In genomic region chr2:130837175-130837810, GRCh38 we compare ENCODE assay signal across 12 cellular contexts. TPM values are rescaled to one million over a fixed set of nuclear protein-coding genes. Genes with fewer than 3 reads are reported as not detected.
DNase-seq lines count a peak whose midpoint lies in the region; ATAC-seq, FAIRE-seq and TF ChIP-seq lines count a peak whose summit lies in the region.
"Had no signal": no experiment of that assay in that cellular context is flagged by ENCODE, and none has a peak within 500 bp of the region (broad histone marks: within the 10 kb centered on the region; RNA-seq: fewer than 3 reads in every experiment).

No MANE protein-coding gene starts in this region.

- 58% methylated on average over 12 of the region's 53 CpGs for WGBS in A549 (ENCODE audit: missing lambda C conversion rate)
- WGBS in mesenchymal stem cell: 5% methylated on average over 45 of the region's 53 CpGs

- H2AK5ac ChIP-seq in mesenchymal stem cell (ENCODE audit: low read length, severe bottlenecking): no peak overlapping the region

- ATAC-seq in A549: peak; percentile 28 to 61
- no peak for ATAC-seq in GM21825 (IDR thresholded peaks at IDR 0.05; ENCODE audit: unreplicated experiment)
- ATAC-seq in HG02870 (IDR thresholded peaks at IDR 0.05; ENCODE audit: unreplicated experiment): no peak
- ATAC-seq: sciatic nerve had no signal

- CTCF ChIA-PET in A549 (lab: Yijun Ruan, JAX) (interaction anchor here (0.8 to 1.4 kb wide), 4 partner anchors 10 to 83 kb away, joined by 3 to 9 read pairs (median 3); no protein-coding TSS in a partner anchor), HEK293 (lab: Yijun Ruan, JAX) (interaction anchor here (1.2 kb wide), 1 partner anchor 40 kb away, joined by 4 read pairs; no protein-coding TSS in a partner anchor)

- H3K14ac ChIP-seq in mesenchymal stem cell (ENCODE audit: low read length in 2 of 2): no peak overlapping the region

- no peak overlapping the region for H3K4ac ChIP-seq in mesenchymal stem cell (ENCODE audit: low read depth in 1 of 2, low read length in 2 of 2)

- POLR2A ChIA-PET in A549 (lab: Yijun Ruan, JAX) (interaction anchor here (1.5 kb wide), 1 partner anchor 13 kb away, joined by 3 read pairs; no protein-coding TSS in a partner anchor), HEK293 (lab: Yijun Ruan, JAX) (no interaction called here)

- H3K9me3 ChIP-seq in A549 (no peaks in the 10 kb centered on the region), HEK293 (ENCODE audit: control insufficient read depth, insufficient read depth, low read depth, low read length) (no peaks in the 10 kb centered on the region), mesenchymal stem cell (ENCODE audit: control insufficient read depth, low read length) (no peaks in the 10 kb centered on the region), SJCRH30 (replicated peaks) (no peaks in the 10 kb centered on the region)

- DNase-seq in A549 (ENCODE audit: low read depth in 1 of 2, low spot score in 1 of 2) (no peak), mesenchymal stem cell (no peak), hippocampal formation (lab: John Stamatoyannopoulos, UW) (no peak), SJCRH30 (no peak)
- DNase-seq: COR-L47; stimulated activated naive CD4-positive, alpha-beta T cell treated with Interleukin-2 at 50 U/mL for 16 hours had no signal

- no peak for TF ChIP-seq EP300 in A549 (IDR thresholded peaks at IDR 0.05)

- H2BK5ac ChIP-seq in mesenchymal stem cell (ENCODE audit: low read depth, low read length, poor library complexity, severe bottlenecking): no peak overlapping the region

- no peak for TF ChIP-seq POLR2A in A549 (IDR thresholded peaks at IDR 0.05; ENCODE audit: low read length)

- no peak overlapping the region for H3K23ac ChIP-seq in mesenchymal stem cell (ENCODE audit: low read length in 2 of 2)

- H3K18ac ChIP-seq in mesenchymal stem cell (ENCODE audit: low read depth in 1 of 2, low read length in 2 of 2): no peak overlapping the region

- no peak overlapping the region for H2BK15ac ChIP-seq in mesenchymal stem cell (ENCODE audit: low read depth, poor library complexity, severe bottlenecking)

- H3K4me3 ChIP-seq in A549: peak overlapping the region; percentile 61
- peak overlapping the region; percentile 41 for H3K4me3 ChIP-seq in HEK293 (ENCODE audit: low read depth, low read length)
- peak overlapping the region; percentile 37 to 54 for H3K4me3 ChIP-seq in mesenchymal stem cell (ENCODE audit: insufficient read depth in 1 of 2, low read depth in 1 of 2, low read length in 2 of 2)
- H3K4me3 ChIP-seq in SJCRH30: no peak overlapping the region

- no peak overlapping the region for H2AFZ ChIP-seq in mesenchymal stem cell (ENCODE audit: low read depth, low read length)

- H3K4me1 ChIP-seq in A549 (peaks cover 7% of the 10 kb centered on the region; the same call in 1 of the 3 replicates), HEK293 (ENCODE audit: control insufficient read depth, insufficient read depth, low read length) (no peaks in the 10 kb centered on the region), mesenchymal stem cell (ENCODE audit: control insufficient read depth, insufficient read depth, low read depth, low read length) (peaks cover 19% of the 10 kb centered on the region), SJCRH30 (peaks cover 3% of the 10 kb centered on the region; the same call in 1 of the 2 replicates)

- no peak for FAIRE-seq in A549 (lab: Jason Lieb, UNC)
- FAIRE-seq: RCC 7860 had no signal

- H2BK12ac ChIP-seq in mesenchymal stem cell (ENCODE audit: low read length in 2 of 2): no peak overlapping the region

- no peak for TF ChIP-seq RAD21 in A549 (conservative IDR thresholded peaks at IDR 0.05 in 1 of 2, IDR thresholded peaks at IDR 0.05 in 1 of 2)

- H2BK120ac ChIP-seq in mesenchymal stem cell (ENCODE audit: low read depth, low read length): no peak overlapping the region

- H3K36me3 ChIP-seq in HEK293 (ENCODE audit: control insufficient read depth in 2 of 2, insufficient read depth in 1 of 2, low read length in 2 of 2) (no peaks in the 10 kb centered on the region), mesenchymal stem cell (ENCODE audit: control insufficient read depth in 1 of 2, insufficient read depth in 2 of 2, low read depth in 1 of 2, low read length in 2 of 2) (no peaks in the 10 kb centered on the region), SJCRH30 (no peaks in the 10 kb centered on the region)

- H3K9ac ChIP-seq in mesenchymal stem cell (ENCODE audit: low read length): no peak overlapping the region

- H3K4me2 ChIP-seq in A549 (peak overlapping the region; percentile 90), mesenchymal stem cell (ENCODE audit: low read length, poor library complexity, severe bottlenecking) (peak overlapping the region; percentile 13)

- H3K27me3 ChIP-seq in mesenchymal stem cell (ENCODE audit: control insufficient read depth in 1 of 2, insufficient read depth in 1 of 2, low read length in 2 of 2): peaks cover 57 to 81% of the 10 kb centered on the region in 2 experiments
- H3K27me3 ChIP-seq in SJCRH30: no peaks in the 10 kb centered on the region

- H4K8ac ChIP-seq in mesenchymal stem cell (ENCODE audit: low read length): no peak overlapping the region

- H4K91ac ChIP-seq in mesenchymal stem cell (ENCODE audit: low read length): no peak overlapping the region

- H3K79me1 ChIP-seq in mesenchymal stem cell (replicated peaks; ENCODE audit: low read length, poor library complexity, severe bottlenecking): no peaks in the 10 kb centered on the region

- H3K27ac ChIP-seq in A549 (peak overlapping the region; percentile 67 to 85; a peak in 5 of 6 replicates), HEK293 (ENCODE audit: extremely low read depth, low read depth, low read length) (peak overlapping the region; percentile 41; the same call in 1 of the 2 replicates), cingulate gyrus (ENCODE audit: low read depth, low read length) (peak overlapping the region; percentile 39), mesenchymal stem cell (ENCODE audit: low read length, poor library complexity, severe bottlenecking) (no peak overlapping the region), SJCRH30 (no peak overlapping the region)

- TF ChIP-seq CTCF in A549 (IDR thresholded peaks at IDR 0.05) (no peak), HEK293 (tag by site-specific recombination; IDR thresholded peaks at IDR 0.05) (no peak)

TF ChIP-seq in A549, 52 proteins besides CTCF, POLR2A, EP300 and RAD21:
- TF ChIP-seq EHF (CRISPR knock-in tag; IDR thresholded peaks at IDR 0.05): no peak
- TF ChIP-seq CBX2 (IDR thresholded peaks at IDR 0.05; ENCODE audit: borderline replicate concordance, low read depth): no peak
- TF ChIP-seq PHF8 (IDR thresholded peaks at IDR 0.05; ENCODE audit: borderline replicate concordance, low read depth): no peak
- TF ChIP-seq NPAS2 (CRISPR knock-in tag; IDR thresholded peaks at IDR 0.05; ENCODE audit: borderline replicate concordance): no peak
- no peak for TF ChIP-seq RFX5 (IDR thresholded peaks at IDR 0.05)
- no peak for TF ChIP-seq KDM5A (IDR thresholded peaks at IDR 0.05)

TF ChIP-seq in HEK293, 187 proteins besides CTCF, POLR2A, EP300 and RAD21 (continues in another document):
- TF ChIP-seq PRDM1 (tag by site-specific recombination; IDR thresholded peaks at IDR 0.05): no peak
- TF ChIP-seq PRDM2 (tag by site-specific recombination; IDR thresholded peaks at IDR 0.05; ENCODE audit: borderline replicate concordance): no peak
- no peak for TF ChIP-seq ZNF658 (tag by site-specific recombination; IDR thresholded peaks at IDR 0.05)
- TF ChIP-seq ZNF433 (tag by site-specific recombination; IDR thresholded peaks at IDR 0.05; ENCODE audit: low read depth): no peak

RNA-seq across cellular contexts. Expression of gene ARHGEF4, which starts 0.6 kb away (rescaled TPM):
- polyA plus RNA-seq in A549 (2011; rRNA removed) (1.00 and 1.5 TPM in 2 replicates), A549 (2017; fragmentation: RNase III; extraction: RNeasy Plus Mini Kit Qiagen cat#74134 plus additional on column Dnase treatment) (2.1 to 2.5 TPM (median 2.2 TPM) in 3 replicates)
- 1.3 and 1.5 TPM in 2 replicates for polyA plus RNA-seq in A549 (2012; cell fraction: cytosol; rRNA removed)
- polyA plus RNA-seq in A549 (2012; cell fraction: nucleus; rRNA removed): 5.9 and 6.1 TPM in 2 replicates
- polyA minus RNA-seq in A549 (2011; rRNA and poly(A)+ RNA removed): 3.5 and 4.8 TPM in 2 replicates
- polyA plus RNA-seq in mesenchymal stem cell (2013, experiment 1 of 2): 0.37 TPM
- polyA plus RNA-seq in mesenchymal stem cell (2013, experiment 2 of 2): 0.60 TPM
- 0.06 TPM in 1 of 2 replicates, not detected in the other for total RNA-seq in SJCRH30 (2014; rRNA removed; shearing (Covaris generic))

Comparison
In these comparisons a context has a peak if more than half of its experiments do, and no peak if none do; other contexts are left out.
1. ATAC-seq: peak in A549 (2 of 2); none in GM21825 (single experiment) and HG02870 (single experiment).
2. H3K27ac ChIP-seq: peak in A549 (2 of 2), HEK293 (single experiment) and cingulate gyrus (single experiment); none in mesenchymal stem cell (single experiment) and SJCRH30 (single experiment).